Comparison of ENCODE assay signal across 8 cellular contexts in genomic region chr3:133926736-133927542, GRCh38. TPM values are rescaled to one million over a fixed set of nuclear protein-coding genes. Genes with fewer than 3 reads are reported as not detected.
DNase-seq lines count a peak whose midpoint lies in the region; ATAC-seq and TF ChIP-seq lines count a peak whose summit lies in the region.

No MANE protein-coding gene starts in this region.

- peak overlapping the region; percentile 61 for H3K4me3 Mint-ChIP-seq in central memory CD8-positive, alpha-beta T cell
- peak overlapping the region; percentile 72 for H3K4me3 Mint-ChIP-seq in mesothelial cell of epicardium

- peaks cover 32% of the 10 kb centered on the region for H3K27me3 Mint-ChIP-seq in central memory CD8-positive, alpha-beta T cell
- peaks cover 28% of the 10 kb centered on the region for H3K27me3 Mint-ChIP-seq in mesothelial cell of epicardium (ENCODE audit: low read depth)

- DNase-seq in DMS53 (lab: John Stamatoyannopoulos, UW) (peak; percentile 48), DMS53 treated with DMSO at 0.1 percent for 48 hours (lab: John Stamatoyannopoulos, UW; ENCODE audit: unreplicated experiment) (no peak), mesothelial cell of epicardium (ENCODE audit: low spot score in 2 of 2, unreplicated experiment in 2 of 2) (no peak), CD1c-positive myeloid dendritic cell (ENCODE audit: extremely low spot score) (no peak), ureter (ENCODE audit: low spot score) (no peak), globus pallidus (ENCODE audit: low spot score) (no peak)
- peak in 1 of 2 donors; percentile 11 for DNase-seq in central memory CD8-positive, alpha-beta T cell (ENCODE audit: low spot score in 2 of 2)

- peak; percentile 19 for ATAC-seq in HG03442 (IDR thresholded peaks at IDR 0.05; ENCODE audit: unreplicated experiment)
- no peak for ATAC-seq in central memory CD8-positive, alpha-beta T cell (replicated peaks; ENCODE audit: extremely low read depth, poor library complexity, severe bottlenecking)

- H3K9me3 Mint-ChIP-seq in central memory CD8-positive, alpha-beta T cell: no peaks in the 10 kb centered on the region
- H3K9me3 Mint-ChIP-seq in mesothelial cell of epicardium: peaks cover 3% of the 10 kb centered on the region

- H3K36me3 Mint-ChIP-seq in central memory CD8-positive, alpha-beta T cell (ENCODE audit: insufficient read depth): no peaks in the 10 kb centered on the region
- no peaks in the 10 kb centered on the region for H3K36me3 Mint-ChIP-seq in mesothelial cell of epicardium

- peak overlapping the region; percentile 76 for H3K27ac Mint-ChIP-seq in central memory CD8-positive, alpha-beta T cell (ENCODE audit: low read depth)
- H3K27ac Mint-ChIP-seq in mesothelial cell of epicardium: no peak overlapping the region

- no peak for TF ChIP-seq CTCF in mesothelial cell of epicardium (IDR thresholded peaks at IDR 0.05; ENCODE audit: unreplicated experiment)

- H3K4me1 Mint-ChIP-seq in central memory CD8-positive, alpha-beta T cell: peaks cover 7% of the 10 kb centered on the region
- peaks cover 5% of the 10 kb centered on the region for H3K4me1 Mint-ChIP-seq in mesothelial cell of epicardium

RNA-seq across cellular contexts. Expression of gene RAB6B, which starts 31.3 kb away (rescaled TPM):
- 10.9 to 12.8 TPM (median 11.0 TPM) in 3 replicates for total RNA-seq in mesothelial cell of epicardium
- total RNA-seq in ureter: 8.2 TPM
